ENCODE assay signal across 8 cellular contexts in genomic region chr1:15090373-15090772, GRCh38.
DNase-seq lines count a peak whose midpoint lies in the region; ATAC-seq and TF ChIP-seq lines count a peak whose summit lies in the region.

No MANE protein-coding gene starts in this region.

- peaks cover 5% of the 10 kb centered on the region for H3K4me1 ChIP-seq in left ventricle myocardium inferior
- H3K4me1 ChIP-seq in upper lobe of left lung: peaks cover 17 to 28% (median 22%) of the 10 kb centered on the region in 4 donors

- H3K27ac Mint-ChIP-seq in immature natural killer cell: peak overlapping the region in 1 of 6 donors; percentile 63

- peaks cover 0 to 4% (median 0%) of the 10 kb centered on the region in 3 donors for H3K36me3 Mint-ChIP-seq in immature natural killer cell

- POLR2A ChIA-PET in RWPE1 (lab: Yijun Ruan, JAX; ENCODE audit: low non-redundant PET): no interaction called here

- H3K36me3 ChIP-seq in left ventricle myocardium inferior (no peaks in the 10 kb centered on the region), upper lobe of left lung (no peaks in the 10 kb centered on the region)

- no peaks in the 10 kb centered on the region for H3K9me3 Mint-ChIP-seq in immature natural killer cell

- H3K4me3 Mint-ChIP-seq in immature natural killer cell: no peak overlapping the region

- intact Hi-C loops in Right ventricle myocardium superior (cut with DNase I) (no loop called here), left ventricle myocardium inferior (cut with micrococcal nuclease) (no loop called here)

- no peak for TF ChIP-seq EP300 in upper lobe of left lung (IDR thresholded peaks at IDR 0.05)

- ATAC-seq in Right ventricle myocardium superior (ENCODE audit: poor library complexity) (peak; percentile 56), upper lobe of left lung (ENCODE audit: low FRiP score in 2 of 2) (peak; percentile 76 to 93), GM19452 (IDR thresholded peaks at IDR 0.05; ENCODE audit: unreplicated experiment) (no peak)

- H3K27ac ChIP-seq in left ventricle myocardium inferior (replicated peaks): no peak overlapping the region
- H3K27ac ChIP-seq in RWPE1: no peak overlapping the region
- H3K27ac ChIP-seq in upper lobe of left lung: peak overlapping the region; percentile 71 to 80 (median 78)

- CTCF ChIA-PET in RWPE1 (lab: Yijun Ruan, JAX): interaction anchor here (0.6 kb wide), 2 partner anchors 39 to 402 kb away, joined by 3 read pairs; no protein-coding TSS in a partner anchor

- H3K4me3 ChIP-seq in left ventricle myocardium inferior: no peak overlapping the region
- H3K4me3 ChIP-seq in upper lobe of left lung: no peak overlapping the region

- peaks cover 8 to 18% of the 10 kb centered on the region in 2 donors for H3K4me1 Mint-ChIP-seq in immature natural killer cell

- H3K9me3 ChIP-seq in left ventricle myocardium inferior (replicated peaks) (no peaks in the 10 kb centered on the region), upper lobe of left lung (no peaks in the 10 kb centered on the region)

- peak in 1 of 4 donors; percentile 65 for TF ChIP-seq POLR2A in upper lobe of left lung (IDR thresholded peaks at IDR 0.05)

- 22% methylated on average over 3 to 11 of the region's 13 CpGs for WGBS in upper lobe of left lung, 2 donors

- no peak for TF ChIP-seq CTCF in left ventricle myocardium inferior (IDR thresholded peaks at IDR 0.05; ENCODE audit: borderline replicate concordance)
- no peak for TF ChIP-seq CTCF in RWPE1 (conservative IDR thresholded peaks at IDR 0.05; ENCODE audit: low read depth)
- TF ChIP-seq CTCF in upper lobe of left lung (IDR thresholded peaks at IDR 0.05): no peak

- H3K27me3 ChIP-seq in left ventricle myocardium inferior (ENCODE audit: low read depth) (no peaks in the 10 kb centered on the region), upper lobe of left lung (no peaks in the 10 kb centered on the region)

- DNase-seq in Right ventricle myocardium superior: no peak
- DNase-seq in left ventricle myocardium inferior: no peak
- peak; percentile 55 for DNase-seq in RWPE1 (ENCODE audit: low spot score)
- peak in 2 of 3 donors; percentile 21 to 26 for DNase-seq in immature natural killer cell
- DNase-seq in upper lobe of left lung: peak; percentile 89 to 95
- DNase-seq in EL: no peak
- no peak for DNase-seq in hepatic stellate cell (ENCODE audit: low spot score)

- H3K27me3 Mint-ChIP-seq in immature natural killer cell (ENCODE audit: low read depth in 3 of 3): peaks cover 0 to 9% (median 5%) of the 10 kb centered on the region in 3 donors

Comparison
In these comparisons a context has a peak if more than half of its experiments do, and no peak if none do; other contexts are left out.
1. DNase-seq: peak in RWPE1 (single experiment), immature natural killer cell (2 of 3) and upper lobe of left lung (2 of 2); none in Right ventricle myocardium superior (single experiment), left ventricle myocardium inferior (single experiment), EL (single experiment) and hepatic stellate cell (single experiment).
2. H3K27ac ChIP-seq: peak in upper lobe of left lung (4 of 4); none in left ventricle myocardium inferior (single experiment) and RWPE1 (single experiment).